ENCODE assay signal across 15 cellular contexts in the genomic region with DNA sequence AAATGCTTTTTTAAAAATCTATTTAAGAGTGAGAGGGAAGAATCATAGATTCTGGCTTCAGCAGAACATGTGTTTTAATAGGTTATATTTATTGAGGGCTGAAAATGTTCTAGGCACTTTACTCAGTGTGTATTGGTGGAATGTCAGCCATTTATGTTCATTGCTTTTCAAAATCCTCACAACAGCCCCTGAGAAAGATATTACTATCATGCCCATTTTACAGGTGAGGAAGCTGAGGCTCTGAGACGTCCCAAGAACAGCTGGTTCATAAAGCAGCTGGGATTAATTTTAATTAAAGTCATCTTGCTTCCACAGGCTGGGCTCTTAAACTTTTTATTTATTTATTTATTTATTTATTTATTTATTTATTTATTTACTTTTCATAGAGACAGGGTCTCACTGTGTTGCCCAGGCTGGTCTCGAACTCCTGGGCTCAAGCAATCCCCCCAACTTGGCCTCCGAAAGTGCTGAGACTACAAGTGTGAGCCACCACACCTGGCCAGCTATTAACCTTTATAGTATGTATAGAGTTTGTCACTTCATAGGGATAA. TPM values are rescaled to one million over a fixed set of nuclear protein-coding genes. Genes with fewer than 3 reads are reported as not detected.
DNase-seq lines count a peak whose midpoint lies in the region; ATAC-seq, FAIRE-seq and TF ChIP-seq lines count a peak whose summit lies in the region.
"Had no signal": no experiment of that assay in that cellular context is flagged by ENCODE, and none has a peak within 500 bp of the region (broad histone marks: within the 10 kb centered on the region; RNA-seq: fewer than 3 reads in every experiment).

No MANE protein-coding gene starts in this region.

- CTCF ChIA-PET in T-cell (lab: Charles Lee) = no interaction called here

- intact Hi-C loops in kidney (cut with DNase I) = no loop called here

- no peak overlapping the region for H3K9ac ChIP-seq in fibroblast of lung (ENCODE audit: insufficient read depth, low read length)
- no peak overlapping the region for H3K9ac ChIP-seq in kidney (ENCODE audit: low read length in 2 of 2)

- peaks cover 4% of the 10 kb centered on the region for H3K36me3 Mint-ChIP-seq in activated naive CD4-positive, alpha-beta T cell treated with anti-CD3 and anti-CD28 coated beads, Interleukin-2, amount 50 U/mL, for 24 hours
- no peaks in the 10 kb centered on the region for H3K36me3 Mint-ChIP-seq in T-cell
- H3K36me3 Mint-ChIP-seq in stimulated activated effector memory CD8-positive, alpha-beta T cell treated with anti-CD3 and anti-CD28 coated beads, Interleukin-12 subunit alpha, Interleukin-12 subunit beta, amount 100 ng/mL, for 72 hours = peaks cover 14% of the 10 kb centered on the region

- no peaks in the 10 kb centered on the region for H3K79me2 ChIP-seq in fibroblast of lung (ENCODE audit: control insufficient read depth, insufficient read depth, low read length)

- peaks cover 32% of the 10 kb centered on the region for H3K4me1 Mint-ChIP-seq in activated naive CD4-positive, alpha-beta T cell treated with anti-CD3 and anti-CD28 coated beads, Interleukin-2, amount 50 U/mL, for 24 hours
- H3K4me1 Mint-ChIP-seq in T-cell = peaks cover 11 to 15% (median 14%) of the 10 kb centered on the region in 3 donors
- H3K4me1 Mint-ChIP-seq in stimulated activated effector memory CD8-positive, alpha-beta T cell treated with anti-CD3 and anti-CD28 coated beads, Interleukin-12 subunit alpha, Interleukin-12 subunit beta, amount 100 ng/mL, for 72 hours = peaks cover 78% of the 10 kb centered on the region

- no peak for FAIRE-seq in kidney (lab: Jason Lieb, UNC)
- FAIRE-seq: bronchial epithelial cell had no signal

- H3K4me3 Mint-ChIP-seq in activated naive CD4-positive, alpha-beta T cell treated with anti-CD3 and anti-CD28 coated beads, Interleukin-2, amount 50 U/mL, for 24 hours = peak overlapping the region; percentile 72
- peak overlapping the region in 2 of 3 donors; percentile 75 to 76 for H3K4me3 Mint-ChIP-seq in T-cell
- H3K4me3 Mint-ChIP-seq in stimulated activated effector memory CD8-positive, alpha-beta T cell treated with anti-CD3 and anti-CD28 coated beads, Interleukin-12 subunit alpha, Interleukin-12 subunit beta, amount 100 ng/mL, for 72 hours = peak overlapping the region; percentile 62

- ATAC-seq in T-cell (replicated peaks in 1 of 4) (no peak), HG03280 (IDR thresholded peaks at IDR 0.05; ENCODE audit: unreplicated experiment) (no peak)
- ATAC-seq in stimulated activated effector memory CD8-positive, alpha-beta T cell treated with anti-CD3 and anti-CD28 coated beads, Interleukin-12 subunit alpha, Interleukin-12 subunit beta, amount 100 ng/mL, for 72 hours = no peak

- no peaks in the 10 kb centered on the region for H3K9me3 Mint-ChIP-seq in activated naive CD4-positive, alpha-beta T cell treated with anti-CD3 and anti-CD28 coated beads, Interleukin-2, amount 50 U/mL, for 24 hours
- no peaks in the 10 kb centered on the region for H3K9me3 Mint-ChIP-seq in T-cell
- H3K9me3 Mint-ChIP-seq in stimulated activated effector memory CD8-positive, alpha-beta T cell treated with anti-CD3 and anti-CD28 coated beads, Interleukin-12 subunit alpha, Interleukin-12 subunit beta, amount 100 ng/mL, for 72 hours = peaks cover 3% of the 10 kb centered on the region

- H3K27ac Mint-ChIP-seq in activated naive CD4-positive, alpha-beta T cell treated with anti-CD3 and anti-CD28 coated beads, Interleukin-2, amount 50 U/mL, for 24 hours = no peak overlapping the region
- H3K27ac Mint-ChIP-seq in T-cell = no peak overlapping the region
- H3K27ac Mint-ChIP-seq in stimulated activated effector memory CD8-positive, alpha-beta T cell treated with anti-CD3 and anti-CD28 coated beads, Interleukin-12 subunit alpha, Interleukin-12 subunit beta, amount 100 ng/mL, for 72 hours = peak overlapping the region; percentile 91
- H3K27ac Mint-ChIP-seq: memory B cell had no signal

- H3K9me3 ChIP-seq in fibroblast of lung (ENCODE audit: control insufficient read depth, insufficient read depth, low read depth, low read length) = no peaks in the 10 kb centered on the region
- no peaks in the 10 kb centered on the region for H3K9me3 ChIP-seq in kidney (ENCODE audit: control insufficient read depth in 1 of 2, low read length in 2 of 2)
- H3K9me3 ChIP-seq: gastroesophageal sphincter had no signal

- POLR2A ChIA-PET in T-cell (lab: Charles Lee) = interaction anchor here in 1 of 2 donors (0.6 kb wide), 1 partner anchor 9 kb away, joined by 4 read pairs; no protein-coding TSS in a partner anchor

- no peaks in the 10 kb centered on the region for H4K20me1 ChIP-seq in fibroblast of lung (ENCODE audit: control insufficient read depth, extremely low read depth, insufficient read depth, low read length)

- H3K36me3 ChIP-seq in fibroblast of lung (ENCODE audit: control insufficient read depth, insufficient read depth, low read length) = no peaks in the 10 kb centered on the region
- no peaks in the 10 kb centered on the region for H3K36me3 ChIP-seq in kidney (ENCODE audit: control insufficient read depth in 1 of 2, insufficient read depth in 2 of 2, low read length in 2 of 2)
- H3K36me3 ChIP-seq: gastroesophageal sphincter had no signal

- no peaks in the 10 kb centered on the region for H3K27me3 ChIP-seq in fibroblast of lung (ENCODE audit: control insufficient read depth, insufficient read depth, low read length)
- H3K27me3 ChIP-seq: gastroesophageal sphincter had no signal

- H2AFZ ChIP-seq in fibroblast of lung (ENCODE audit: low read length) = no peak overlapping the region

- H3K4me3 ChIP-seq in fibroblast of lung (replicated peaks in 1 of 4; ENCODE audit: control extremely low read depth in 1 of 4, insufficient read depth in 1 of 4, low read depth in 3 of 4, low read length in 4 of 4) (peak overlapping the region in 1 of 4 experiments; percentile 53), kidney (ENCODE audit: low read length in 2 of 2) (no peak overlapping the region)

- H3K4me1 ChIP-seq in fibroblast of lung (ENCODE audit: control insufficient read depth, extremely low read depth, insufficient read depth, low read length) (peaks cover 20% of the 10 kb centered on the region), kidney (ENCODE audit: control insufficient read depth in 1 of 2, insufficient read depth in 1 of 2, low read depth in 1 of 2, low read length in 2 of 2) (peaks cover 3 to 7% of the 10 kb centered on the region in 2 donors)

- H3K4me2 ChIP-seq in fibroblast of lung (ENCODE audit: extremely low read depth, insufficient read depth, low read length) = peak overlapping the region; percentile 13

- H3K27me3 Mint-ChIP-seq in activated naive CD4-positive, alpha-beta T cell treated with anti-CD3 and anti-CD28 coated beads, Interleukin-2, amount 50 U/mL, for 24 hours = no peaks in the 10 kb centered on the region
- H3K27me3 Mint-ChIP-seq in T-cell = no peaks in the 10 kb centered on the region

- TF ChIP-seq CTCF in fibroblast of lung (conservative IDR thresholded peaks at IDR 0.05 in 1 of 2, IDR thresholded peaks at IDR 0.05 in 1 of 2; ENCODE audit: low read depth in 1 of 2, low read length in 2 of 2) (no peak), kidney (IDR thresholded peaks at IDR 0.05; ENCODE audit: borderline replicate concordance, extremely low read depth, insufficient read depth) (no peak)

- no peak for DNase-seq in activated naive CD4-positive, alpha-beta T cell treated with anti-CD3 and anti-CD28 coated beads, Interleukin-2, amount 50 U/mL, for 16 hours
- DNase-seq in T-cell (no peak), fibroblast of lung (ENCODE audit: low read depth in 2 of 2) (no peak), kidney (no peak)
- DNase-seq in stimulated activated effector memory CD8-positive, alpha-beta T cell treated with anti-CD3 and anti-CD28 coated beads, Interleukin-12 subunit alpha, Interleukin-12 subunit beta, amount 100 ng/mL, for 72 hours (ENCODE audit: low spot score in 2 of 2) = no peak
- no peak for DNase-seq in activated CD4-positive, CD25-positive, alpha-beta regulatory T cell treated with anti-CD3 and anti-CD28 coated beads, Interleukin-2, amount 50 U/mL, for 72 hours
- DNase-seq: NCI-H146, NCI-H510A, nucleus accumbens, SW 1271 had no signal

- H3K27ac ChIP-seq in fibroblast of lung (ENCODE audit: insufficient read depth, low read length) (no peak overlapping the region), kidney (ENCODE audit: low read depth in 2 of 2, low read length in 2 of 2) (no peak overlapping the region)

RNA-seq across cellular contexts. Expression of gene RYBP, which starts 37.2 kb away (rescaled TPM):
- total RNA-seq in T-cell (10 to 100 TPM in 4 of 5 donors, 1 to 10 TPM in 1; 8.8 to 17.1 (median 12.8) TPM), fibroblast of lung (10.3 and 15.5 TPM in 2 replicates), kidney (19.9 TPM)
- polyA plus RNA-seq in fibroblast of lung (9.9 and 12.4 TPM in 2 replicates), kidney (ENCODE audit: insufficient read depth, low read depth, low replicate concordance) (8.5 TPM)
- 8.2 and 10.5 TPM in 2 replicates for polyA plus RNA-seq in fibroblast of lung (2012)
- 2.4 and 3.5 TPM in 2 replicates for polyA minus RNA-seq in fibroblast of lung (ENCODE audit: low replicate concordance)
